Comparison of ENCODE assay signal across 9 cellular contexts in the genomic region with DNA sequence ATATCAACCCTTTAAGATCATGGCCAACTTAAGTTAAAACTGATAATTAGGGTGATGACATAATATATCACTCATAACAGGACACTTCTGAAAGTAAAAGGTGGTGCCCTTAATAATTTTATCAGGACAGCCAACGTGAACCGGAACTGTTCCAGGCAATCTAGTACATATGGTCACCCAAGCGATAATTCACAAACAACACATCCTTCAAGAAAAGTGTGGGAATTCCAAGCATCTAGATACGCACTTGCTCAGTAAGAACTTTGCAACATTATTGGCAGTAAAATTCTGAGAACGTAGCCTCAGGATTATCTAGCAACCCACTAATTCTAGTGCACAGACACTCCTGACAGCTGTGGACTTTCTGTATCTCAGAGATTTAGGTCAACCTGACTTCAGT.
A peak's percentile ranks its signal among the peaks of the same experiment; 100 is the strongest.
DNase-seq lines count a peak whose midpoint lies in the region; ATAC-seq, FAIRE-seq and TF ChIP-seq lines count a peak whose summit lies in the region.
"Had no signal": no experiment of that assay in that cellular context is flagged by ENCODE, and none has a peak within 500 bp of the region (broad histone marks: within the 10 kb centered on the region; RNA-seq: fewer than 3 reads in every experiment).

No MANE protein-coding gene starts in this region.

- peak; percentile 40 for FAIRE-seq in endothelial cell of umbilical vein (lab: Jason Lieb, UNC)

- H3K27ac ChIP-seq in BLaER1 (no peak overlapping the region), OCI-LY3 (ENCODE audit: low read length) (no peak overlapping the region), endothelial cell of umbilical vein (ENCODE audit: insufficient read depth, low read depth, low read length) (no peak overlapping the region)

- H4K20me1 ChIP-seq in BLaER1 (no peaks in the 10 kb centered on the region), OCI-LY3 (ENCODE audit: insufficient read depth, low read length) (no peaks in the 10 kb centered on the region), endothelial cell of umbilical vein (replicated peaks; ENCODE audit: control insufficient read depth, extremely low read depth, insufficient read depth, low read length) (no peaks in the 10 kb centered on the region)

- H3K27ac Mint-ChIP-seq in naive thymus-derived CD8-positive, alpha-beta T cell: peak overlapping the region; percentile 83 to 99 (median 95)

- H3K9me3 Mint-ChIP-seq in naive thymus-derived CD8-positive, alpha-beta T cell: peaks cover 0 to 7% (median 0%) of the 10 kb centered on the region in 9 donors

- H3K36me3 ChIP-seq in BLaER1 (no peaks in the 10 kb centered on the region), OCI-LY3 (replicated peaks; ENCODE audit: low read depth, low read length) (no peaks in the 10 kb centered on the region), endothelial cell of umbilical vein (ENCODE audit: control insufficient read depth in 2 of 2, extremely low read depth in 1 of 2, insufficient read depth in 2 of 2, low read length in 2 of 2) (no peaks in the 10 kb centered on the region)

- H3K9me1 ChIP-seq in endothelial cell of umbilical vein (replicated peaks; ENCODE audit: control insufficient read depth, extremely low read depth, insufficient read depth, low read length): no peaks in the 10 kb centered on the region

- no peak overlapping the region for H3K9ac ChIP-seq in BLaER1
- H3K9ac ChIP-seq in OCI-LY3 (ENCODE audit: low read length): no peak overlapping the region
- no peak overlapping the region for H3K9ac ChIP-seq in endothelial cell of umbilical vein (replicated peaks; ENCODE audit: extremely low read depth, insufficient read depth, low read length)

- dilution Hi-C loops in endothelial cell of umbilical vein (cut with MboI; ENCODE audit: extremely low pct_ligation_motif_present, low sequenced_read_pairs): no loop called here

- no peaks in the 10 kb centered on the region for H3K79me2 ChIP-seq in OCI-LY3 (ENCODE audit: low read length)
- H3K79me2 ChIP-seq in endothelial cell of umbilical vein (ENCODE audit: control insufficient read depth, insufficient read depth, low read length): no peaks in the 10 kb centered on the region

- TF ChIP-seq CTCF in OCI-LY3 (IDR thresholded peaks at IDR 0.05; ENCODE audit: low read depth, low read length) (no peak), endothelial cell of umbilical vein (IDR thresholded peaks at IDR 0.05; ENCODE audit: extremely low read depth in 1 of 2, insufficient read depth in 1 of 2, low read depth in 1 of 2, low read length in 2 of 2) (no peak)

- peaks cover 28 to 61% (median 55%) of the 10 kb centered on the region in 4 donors for H3K4me1 Mint-ChIP-seq in naive thymus-derived CD8-positive, alpha-beta T cell

- H3K9me3 ChIP-seq in BLaER1 (no peaks in the 10 kb centered on the region), OCI-LY3 (ENCODE audit: insufficient read depth, low read length) (no peaks in the 10 kb centered on the region), endothelial cell of umbilical vein (replicated peaks; ENCODE audit: control insufficient read depth, insufficient read depth, low read length) (no peaks in the 10 kb centered on the region)

- no peaks in the 10 kb centered on the region for H3K27me3 Mint-ChIP-seq in naive thymus-derived CD8-positive, alpha-beta T cell

- POLR2A ChIA-PET in endothelial cell of umbilical vein (lab: Charles Lee): no interaction called here
- POLR2A ChIA-PET in naive thymus-derived CD8-positive, alpha-beta T cell (lab: Charles Lee): interaction anchor here (0.7 to 1.7 kb wide), 2 partner anchors 9 to 717 kb away, joined by 3 to 9 read pairs; no protein-coding TSS in a partner anchor

- H3K27me3 ChIP-seq in BLaER1 (no peaks in the 10 kb centered on the region), OCI-LY3 (ENCODE audit: low read depth, low read length) (no peaks in the 10 kb centered on the region), endothelial cell of umbilical vein (ENCODE audit: control insufficient read depth in 2 of 2, insufficient read depth in 2 of 2, low read length in 2 of 2) (no peaks in the 10 kb centered on the region)

- BruUV-seq in endothelial cell of umbilical vein (replicated peaks; lab: Mats Ljungman, UMichigan): no TSS peak

- no peak for TF ChIP-seq POLR2A in endothelial cell of umbilical vein (IDR thresholded peaks at IDR 0.05; ENCODE audit: low read depth, low read length)

- CTCF ChIA-PET in endothelial cell of umbilical vein (lab: Charles Lee): interaction anchor here (1.2 kb wide), 1 partner anchor 9 kb away, joined by 4 read pairs; no protein-coding TSS in a partner anchor

- ATAC-seq in naive thymus-derived CD8-positive, alpha-beta T cell: no peak
- no peak for ATAC-seq in HG03520 (IDR thresholded peaks at IDR 0.05; ENCODE audit: unreplicated experiment)
- ATAC-seq in GM21737 (IDR thresholded peaks at IDR 0.05; ENCODE audit: unreplicated experiment): no peak

- H3K4me3 ChIP-seq in BLaER1: no peak overlapping the region
- H3K4me3 ChIP-seq in OCI-LY3 (ENCODE audit: low read length): no peak overlapping the region
- no peak overlapping the region for H3K4me3 ChIP-seq in endothelial cell of umbilical vein (replicated peaks in 1 of 3; ENCODE audit: insufficient read depth in 1 of 3, low read depth in 1 of 3, low read length in 3 of 3)

- intact Hi-C loops in endothelial cell of umbilical vein (cut with micrococcal nuclease): no loop called here

- 0 out of 2 replicates have a peak overlapping the region, but pooled peaks have one; percentile 4 for H2AFZ ChIP-seq in OCI-LY3 (ENCODE audit: low read depth, low read length)
- H2AFZ ChIP-seq in endothelial cell of umbilical vein (ENCODE audit: low read depth, low read length): no peak overlapping the region

- H3K4me1 ChIP-seq in BLaER1 (peaks cover 17% of the 10 kb centered on the region), OCI-LY3 (ENCODE audit: low read length) (peaks cover 8% of the 10 kb centered on the region; the same call in 1 of the 2 replicates), endothelial cell of umbilical vein (ENCODE audit: control insufficient read depth, extremely low read depth, insufficient read depth, low read length) (peaks cover 11% of the 10 kb centered on the region)

- DNase-seq in endothelial cell of umbilical vein (ENCODE audit: low read depth, low spot score): no peak
- no peak for DNase-seq in naive thymus-derived CD8-positive, alpha-beta T cell
- no peak for DNase-seq in ureter (ENCODE audit: low spot score)
- DNase-seq in GM19238 (ENCODE audit: insufficient read length, low spot score): no peak
- DNase-seq: NCI-H2029 treated with DMSO at 0.1 percent for 48 hours had no signal

- H3K4me2 ChIP-seq in BLaER1 (peak overlapping the region; percentile 49), OCI-LY3 (ENCODE audit: low read length) (peak overlapping the region; percentile 30; the same call in 1 of the 2 replicates), endothelial cell of umbilical vein (ENCODE audit: insufficient read depth, low read length) (no peak overlapping the region)

- H3K4me3 Mint-ChIP-seq in naive thymus-derived CD8-positive, alpha-beta T cell: peak overlapping the region in 9 of 10 donors; percentile 78 to 93 (median 86)

- peaks cover 0 to 8% (median 0%) of the 10 kb centered on the region in 3 donors for H3K36me3 Mint-ChIP-seq in naive thymus-derived CD8-positive, alpha-beta T cell

TF ChIP-seq in endothelial cell of umbilical vein, 7 proteins besides CTCF, POLR2A, EP300 and RAD21:
- TF ChIP-seq MYC (IDR thresholded peaks at IDR 0.05; ENCODE audit: low read depth, low read length) (no peak), POLR2AphosphoS5 (IDR thresholded peaks at IDR 0.05; ENCODE audit: insufficient read depth, low read depth, low read length) (no peak), GATA2 (IDR thresholded peaks at IDR 0.05; ENCODE audit: insufficient read depth, insufficient read length, low read depth, low read length) (no peak), EZH2 (IDR thresholded peaks at IDR 0.05; ENCODE audit: borderline replicate concordance, low read depth, low read length, severe bottlenecking) (no peak), FOS (IDR thresholded peaks at IDR 0.05; ENCODE audit: borderline replicate concordance, insufficient read depth, low read length) (no peak), JUN (IDR thresholded peaks at IDR 0.05; ENCODE audit: borderline replicate concordance, insufficient read depth, insufficient read length, low read depth) (no peak)
- TF ChIP-seq, protein P1, sequence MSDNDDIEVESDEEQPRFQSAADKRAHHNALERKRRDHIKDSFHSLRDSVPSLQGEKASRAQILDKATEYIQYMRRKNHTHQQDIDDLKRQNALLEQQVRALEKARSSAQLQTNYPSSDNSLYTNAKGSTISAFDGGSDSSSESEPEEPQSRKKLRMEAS (IDR thresholded peaks at IDR 0.05; ENCODE audit: insufficient read depth, insufficient read length): no peak
